Comparison of ENCODE assay signal across 1 cellular context in the genomic region with DNA sequence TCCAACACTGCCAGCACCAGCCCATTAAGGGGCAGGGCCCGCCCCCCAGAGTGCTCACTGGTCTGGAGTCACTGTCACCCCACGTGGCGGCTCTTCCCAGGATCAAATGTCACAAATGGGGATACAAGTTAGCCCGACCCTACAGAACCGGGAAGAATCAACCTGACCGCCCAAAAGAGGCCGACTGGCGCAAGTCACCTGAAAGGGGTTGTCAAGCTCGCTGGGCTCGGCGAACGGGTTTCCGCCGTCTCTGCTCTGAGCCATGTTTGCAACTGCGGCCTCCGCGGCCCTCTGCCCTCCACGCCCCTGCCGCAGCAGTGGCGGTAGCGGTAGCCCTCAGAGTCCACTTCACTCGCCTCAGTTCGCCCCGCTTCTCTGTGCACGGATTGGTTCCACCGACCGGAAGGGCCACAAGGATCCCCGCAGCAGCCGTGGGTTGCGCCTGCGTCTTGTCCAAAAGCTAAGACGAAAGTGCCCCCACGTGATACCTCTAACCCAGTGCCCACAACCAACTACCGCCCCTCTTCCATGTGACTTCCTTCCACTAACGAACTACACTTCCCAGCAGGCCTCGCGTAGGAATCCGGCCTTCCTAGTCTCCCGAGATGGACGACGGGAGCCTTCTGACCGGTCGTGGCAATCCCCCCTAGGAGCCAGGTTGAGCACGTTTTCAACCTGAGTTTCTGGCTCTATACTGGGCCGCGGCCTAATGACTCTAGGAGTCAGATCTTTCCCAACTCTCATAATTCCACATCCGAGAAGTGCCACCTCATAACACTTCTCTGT.
TF ChIP-seq lines count a peak whose summit lies in the region.

Gene SCAMP3, minus strand, starts transcription at position 473 of the 786 bp plus-strand sequence. Its CDS starts 209 bp downstream, at position 264.

TF ChIP-seq in HepG2, 621 proteins besides CTCF, POLR2A, EP300 and RAD21 (continued from another document and continues in another):
- TF ChIP-seq HOMEZ (CRISPR knock-in tag; IDR thresholded peaks at IDR 0.05; ENCODE audit: low read depth): peak; percentile 59; the same call in 1 of the 2 replicates
- no peak for TF ChIP-seq PCBP2 (optimal IDR thresholded peaks at IDR 0.05; ENCODE audit: low read depth, low read length, poor library complexity, severe bottlenecking)
- TF ChIP-seq PTBP1 (IDR thresholded peaks at IDR 0.05; ENCODE audit: low read depth, low read length, poor library complexity, severe bottlenecking): no peak
- 0 out of 2 replicates have a peak, but pooled peaks have one; percentile 39 for TF ChIP-seq REL (CRISPR knock-in tag; conservative IDR thresholded peaks at IDR 0.05)
- peak; percentile 72 for TF ChIP-seq BRF2 (CRISPR knock-in tag; IDR thresholded peaks at IDR 0.05)
- no peak for TF ChIP-seq KLF13 (CRISPR knock-in tag; IDR thresholded peaks at IDR 0.05)
- TF ChIP-seq ZNF724P (CRISPR knock-in tag; IDR thresholded peaks at IDR 0.05; ENCODE audit: borderline replicate concordance): peak; percentile 94
- TF ChIP-seq PLSCR1 (CRISPR knock-in tag; IDR thresholded peaks at IDR 0.05; ENCODE audit: borderline replicate concordance): no peak
- peak; percentile 73 for TF ChIP-seq ZNF160 (CRISPR knock-in tag; IDR thresholded peaks at IDR 0.05)
- no peak for TF ChIP-seq HOXA5 (CRISPR knock-in tag; IDR thresholded peaks at IDR 0.05)
- TF ChIP-seq ZBTB37 (CRISPR knock-in tag; IDR thresholded peaks at IDR 0.05): no peak
- peak; percentile 71; the same call in 1 of the 2 replicates for TF ChIP-seq SP4 (CRISPR knock-in tag; IDR thresholded peaks at IDR 0.05)
- TF ChIP-seq MIER2 (CRISPR knock-in tag; IDR thresholded peaks at IDR 0.05): no peak
- no peak for TF ChIP-seq NFIB (CRISPR knock-in tag; IDR thresholded peaks at IDR 0.05; ENCODE audit: borderline replicate concordance)
- TF ChIP-seq ZFY (CRISPR knock-in tag; IDR thresholded peaks at IDR 0.05): peak; percentile 92
- peak; percentile 65; the same call in 1 of the 2 replicates for TF ChIP-seq ZNF616 (CRISPR knock-in tag; IDR thresholded peaks at IDR 0.05; ENCODE audit: low read depth)
- TF ChIP-seq BORCS8-MEF2B (CRISPR knock-in tag; IDR thresholded peaks at IDR 0.05): peak; percentile 77; the same call in 1 of the 2 replicates
- TF ChIP-seq EEA1 (CRISPR knock-in tag; IDR thresholded peaks at IDR 0.05; ENCODE audit: borderline replicate concordance): peak; percentile 63; the same call in 1 of the 2 replicates
- no peak for TF ChIP-seq GTF3A (CRISPR knock-in tag; conservative IDR thresholded peaks at IDR 0.05)
- peak; percentile 90; the same call in 1 of the 2 replicates for TF ChIP-seq YEATS2 (CRISPR knock-in tag; IDR thresholded peaks at IDR 0.05; ENCODE audit: borderline replicate concordance)
- peak; percentile 97 for TF ChIP-seq ZC3H13 (CRISPR knock-in tag; IDR thresholded peaks at IDR 0.05)
- peak; percentile 91 for TF ChIP-seq THAP9 (CRISPR knock-in tag; IDR thresholded peaks at IDR 0.05; ENCODE audit: borderline replicate concordance)
- TF ChIP-seq, protein P1, sequence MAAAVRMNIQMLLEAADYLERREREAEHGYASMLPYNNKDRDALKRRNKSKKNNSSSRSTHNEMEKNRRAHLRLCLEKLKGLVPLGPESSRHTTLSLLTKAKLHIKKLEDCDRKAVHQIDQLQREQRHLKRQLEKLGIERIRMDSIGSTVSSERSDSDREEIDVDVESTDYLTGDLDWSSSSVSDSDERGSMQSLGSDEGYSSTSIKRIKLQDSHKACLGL (CRISPR knock-in tag; IDR thresholded peaks at IDR 0.05): peak; percentile 93
- TF ChIP-seq, protein P2, sequence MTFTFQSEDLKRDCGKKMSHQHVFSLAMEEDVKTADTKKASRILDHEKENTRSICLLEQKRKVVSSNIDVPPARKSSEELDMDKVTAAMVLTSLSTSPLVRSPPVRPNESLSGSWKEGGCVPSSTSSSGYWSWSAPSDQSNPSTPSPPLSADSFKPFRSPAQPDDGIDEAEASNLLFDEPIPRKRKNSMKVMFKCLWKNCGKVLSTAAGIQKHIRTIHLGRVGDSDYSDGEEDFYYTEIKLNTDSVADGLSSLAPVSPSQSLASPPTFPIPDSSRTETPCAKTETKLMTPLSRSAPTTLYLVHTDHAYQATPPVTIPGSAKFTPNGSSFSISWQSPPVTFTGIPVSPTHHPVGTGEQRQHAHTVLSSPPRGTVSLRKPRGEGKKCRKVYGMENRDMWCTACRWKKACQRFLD (CRISPR knock-in tag; IDR thresholded peaks at IDR 0.05; ENCODE audit: borderline replicate concordance): 0 out of 2 replicates have a peak, but pooled peaks have one; percentile 65
- TF ChIP-seq ZNF557 (CRISPR knock-in tag; IDR thresholded peaks at IDR 0.05): 0 out of 2 replicates have a peak, but pooled peaks have one; percentile 13
- TF ChIP-seq SKI (IDR thresholded peaks at IDR 0.05; ENCODE audit: partially characterized antibody): no peak
- TF ChIP-seq ZNF256 (CRISPR knock-in tag; conservative IDR thresholded peaks at IDR 0.05): no peak; the same call in 1 of the 2 replicates
- TF ChIP-seq ZNF678 (CRISPR knock-in tag; IDR thresholded peaks at IDR 0.05): no peak
- TF ChIP-seq, protein P3, sequence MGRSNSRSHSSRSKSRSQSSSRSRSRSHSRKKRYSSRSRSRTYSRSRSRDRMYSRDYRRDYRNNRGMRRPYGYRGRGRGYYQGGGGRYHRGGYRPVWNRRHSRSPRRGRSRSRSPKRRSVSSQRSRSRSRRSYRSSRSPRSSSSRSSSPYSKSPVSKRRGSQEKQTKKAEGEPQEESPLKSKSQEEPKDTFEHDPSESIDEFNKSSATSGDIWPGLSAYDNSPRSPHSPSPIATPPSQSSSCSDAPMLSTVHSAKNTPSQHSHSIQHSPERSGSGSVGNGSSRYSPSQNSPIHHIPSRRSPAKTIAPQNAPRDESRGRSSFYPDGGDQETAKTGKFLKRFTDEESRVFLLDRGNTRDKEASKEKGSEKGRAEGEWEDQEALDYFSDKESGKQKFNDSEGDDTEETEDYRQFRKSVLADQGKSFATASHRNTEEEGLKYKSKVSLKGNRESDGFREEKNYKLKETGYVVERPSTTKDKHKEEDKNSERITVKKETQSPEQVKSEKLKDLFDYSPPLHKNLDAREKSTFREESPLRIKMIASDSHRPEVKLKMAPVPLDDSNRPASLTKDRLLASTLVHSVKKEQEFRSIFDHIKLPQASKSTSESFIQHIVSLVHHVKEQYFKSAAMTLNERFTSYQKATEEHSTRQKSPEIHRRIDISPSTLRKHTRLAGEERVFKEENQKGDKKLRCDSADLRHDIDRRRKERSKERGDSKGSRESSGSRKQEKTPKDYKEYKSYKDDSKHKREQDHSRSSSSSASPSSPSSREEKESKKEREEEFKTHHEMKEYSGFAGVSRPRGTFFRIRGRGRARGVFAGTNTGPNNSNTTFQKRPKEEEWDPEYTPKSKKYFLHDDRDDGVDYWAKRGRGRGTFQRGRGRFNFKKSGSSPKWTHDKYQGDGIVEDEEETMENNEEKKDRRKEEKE (IDR thresholded peaks at IDR 0.05): no peak
- peak; percentile 92 for TF ChIP-seq AKAP8 (CRISPR knock-in tag; IDR thresholded peaks at IDR 0.05)
- TF ChIP-seq ZNF503 (CRISPR knock-in tag; IDR thresholded peaks at IDR 0.05): peak; percentile 37
- no peak for TF ChIP-seq PAWR (CRISPR knock-in tag; IDR thresholded peaks at IDR 0.05; ENCODE audit: borderline replicate concordance)
- TF ChIP-seq NR2F6 (IDR thresholded peaks at IDR 0.05): no peak
- TF ChIP-seq NR2F6 (CRISPR knock-in tag; IDR thresholded peaks at IDR 0.05): peak; percentile 23; the same call in 1 of the 2 replicates
- no peak for TF ChIP-seq HNRNPK (IDR thresholded peaks at IDR 0.05; ENCODE audit: low read depth, low read length, poor library complexity, severe bottlenecking)
- no peak for TF ChIP-seq NFE2L2 (IDR thresholded peaks at IDR 0.05; ENCODE audit: low read length)
- no peak for TF ChIP-seq ZHX1 (CRISPR knock-in tag; IDR thresholded peaks at IDR 0.05; ENCODE audit: low read depth)
- TF ChIP-seq, protein P4, sequence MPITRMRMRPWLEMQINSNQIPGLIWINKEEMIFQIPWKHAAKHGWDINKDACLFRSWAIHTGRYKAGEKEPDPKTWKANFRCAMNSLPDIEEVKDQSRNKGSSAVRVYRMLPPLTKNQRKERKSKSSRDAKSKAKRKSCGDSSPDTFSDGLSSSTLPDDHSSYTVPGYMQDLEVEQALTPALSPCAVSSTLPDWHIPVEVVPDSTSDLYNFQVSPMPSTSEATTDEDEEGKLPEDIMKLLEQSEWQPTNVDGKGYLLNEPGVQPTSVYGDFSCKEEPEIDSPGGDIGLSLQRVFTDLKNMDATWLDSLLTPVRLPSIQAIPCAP (CRISPR knock-in tag; IDR thresholded peaks at IDR 0.05; ENCODE audit: low read depth): 0 out of 2 replicates have a peak, but pooled peaks have one; percentile 51
